In genomic region chr5:137313526-137314175, GRCh38 we compare ENCODE assay signal across 24 cellular contexts.
"Had no signal": no experiment of that assay in that cellular context is flagged by ENCODE, and none has a peak within 500 bp of the region (broad histone marks: within the 10 kb centered on the region; RNA-seq: fewer than 3 reads in every experiment).

No MANE protein-coding gene starts in this region.

- H3K9me3 ChIP-seq: ascending aorta, body of pancreas, SJSA1 had no signal

- H3K27me3 ChIP-seq: ascending aorta, body of pancreas had no signal

- H3K4me3 ChIP-seq: ascending aorta, body of pancreas, SJSA1 had no signal

- ATAC-seq: activated CD8-positive, alpha-beta T cell treated with anti-CD3 and anti-CD28 coated beads, Interleukin-2, amount 10 ng/mL, durations not matched to agents 7 days and 5 days; body of pancreas; Panc1; WTC11 had no signal

- H3K36me3 ChIP-seq: ascending aorta, SJSA1 had no signal

- DNase-seq: activated CD4-positive, alpha-beta T cell treated with anti-CD3 and anti-CD28 coated beads for 48 hours; activated CD4-positive, alpha-beta T cell treated with anti-CD3 and anti-CD28 coated beads, Interleukin-2, amount 50 U/mL, for 4 hours; activated CD4-positive, CD25-positive, alpha-beta regulatory T cell treated with anti-CD3 and anti-CD28 coated beads, Interleukin-2, amount 50 U/mL, for 72 hours; activated CD8-positive, alpha-beta memory T cell treated with anti-CD3 and anti-CD28 coated beads, Interleukin-2, amount 50 U/mL, for 48 hours; activated CD8-positive, alpha-beta T cell treated with anti-CD3 and anti-CD28 coated beads, Interleukin-2, amount 10 ng/mL, durations not matched to agents 7 days and 5 days; activated effector memory CD4-positive, alpha-beta T cell treated with Interleukin-2 at 50 U/mL for 16 hours; activated naive CD4-positive, alpha-beta T cell; activated T-cell treated with anti-CD3 and anti-CD28 coated beads, Interleukin-2, amount 50 U/mL, for 1 hour; body of pancreas; MM.1S; NCI-H146; NCI-H187 treated with DMSO at 0.1 percent for 48 hours; NCI-H2171; NCI-H2227 treated with DMSO at 0.1 percent for 48 hours; NCI-H446 treated with DMSO at 0.1 percent for 48 hours; NCI-H526; NCI-H82; OCI-M1; RPMI8226; SHP77 had no signal

- H3K27ac ChIP-seq: ascending aorta, body of pancreas, SJSA1 had no signal
